In genomic region chr2:54670485-54671009, GRCh38 we compare ENCODE assay signal across 15 cellular contexts. TPM values are rescaled to one million over a fixed set of nuclear protein-coding genes. Genes with fewer than 3 reads are reported as not detected.
A peak's percentile ranks its signal among the peaks of the same experiment; 100 is the strongest.
DNase-seq lines count a peak whose midpoint lies in the region; TF ChIP-seq lines count a peak whose summit lies in the region.
"Had no signal": no experiment of that assay in that cellular context is flagged by ENCODE, and none has a peak within 500 bp of the region (broad histone marks: within the 10 kb centered on the region; RNA-seq: fewer than 3 reads in every experiment).

No MANE protein-coding gene starts in this region.

- H3K4me3 Mint-ChIP-seq in endothelial cell (ENCODE audit: unreplicated experiment): peak overlapping the region; percentile 84
- no peak overlapping the region for H3K4me3 Mint-ChIP-seq in nephron
- H3K4me3 Mint-ChIP-seq: activated CD8-positive, alpha-beta T cell treated with anti-CD3 and anti-CD28 coated beads, Interleukin-2, amount 10 ng/mL, durations not matched to agents 7 days and 5 days; CD8-positive, alpha-beta T cell; immature natural killer cell had no signal

- H3K4me1 Mint-ChIP-seq in endothelial cell (ENCODE audit: unreplicated experiment) (peaks cover 58% of the 10 kb centered on the region), nephron (peaks cover 32% of the 10 kb centered on the region)

- H3K9me3 Mint-ChIP-seq in endothelial cell (ENCODE audit: unreplicated experiment): no peaks in the 10 kb centered on the region
- H3K9me3 Mint-ChIP-seq in nephron: no peaks in the 10 kb centered on the region
- H3K9me3 Mint-ChIP-seq: CD8-positive, alpha-beta T cell; immature natural killer cell had no signal

- H3K27me3 Mint-ChIP-seq in endothelial cell (ENCODE audit: unreplicated experiment): peaks cover 43% of the 10 kb centered on the region
- no peaks in the 10 kb centered on the region for H3K27me3 Mint-ChIP-seq in nephron (ENCODE audit: low read depth)

- H3K9me3 ChIP-seq in SK-N-MC (ENCODE audit: low read depth, low read length) (no peaks in the 10 kb centered on the region), tibial artery (no peaks in the 10 kb centered on the region)

- peak overlapping the region; percentile 96 for H3K27ac ChIP-seq in SK-N-MC
- peak overlapping the region; percentile 49 to 56 for H3K27ac ChIP-seq in tibial artery

- H3K9ac ChIP-seq in SK-N-MC (ENCODE audit: insufficient read length): no peak overlapping the region

- H3K4me3 ChIP-seq in SK-N-MC (no peak overlapping the region), tibial artery (no peak overlapping the region)
- H3K4me3 ChIP-seq: skin epidermis had no signal

- TF ChIP-seq CTCF in endothelial cell (IDR thresholded peaks at IDR 0.05; ENCODE audit: unreplicated experiment) (no peak), nephron (IDR thresholded peaks at IDR 0.05; ENCODE audit: unreplicated experiment in 3 of 3) (no peak), tibial artery (IDR thresholded peaks at IDR 0.05) (no peak)

- H3K36me3 Mint-ChIP-seq in endothelial cell (ENCODE audit: low read depth, unreplicated experiment) (peaks cover 68% of the 10 kb centered on the region), nephron (ENCODE audit: low read depth) (peaks cover 76% of the 10 kb centered on the region)

- H3K27me3 ChIP-seq in tibial artery: no peaks in the 10 kb centered on the region

- H3K4me1 ChIP-seq in tibial artery: peaks cover 0 to 54% (median 36%) of the 10 kb centered on the region in 4 donors

- intact Hi-C loops in tibial artery (cut with DNase I; ENCODE audit: low total_unique reads): no loop called here

- DNase-seq in SK-N-MC (ENCODE audit: low read depth, low spot score) (no peak), endothelial cell (ENCODE audit: low spot score) (no peak), tibial artery (no peak), HCEC 1CT (no peak), putamen (ENCODE audit: low spot score) (no peak), NCI-H524 treated with DMSO at 0.1 percent for 48 hours (lab: John Stamatoyannopoulos, UW) (no peak)
- DNase-seq: activated CD8-positive, alpha-beta T cell treated with anti-CD3 and anti-CD28 coated beads, Interleukin-2, amount 10 ng/mL, durations not matched to agents 7 days and 5 days; activated effector memory CD4-positive, alpha-beta T cell treated with Interleukin-2 at 50 U/mL for 16 hours; CD8-positive, alpha-beta T cell; effector CD4-positive, alpha-beta T cell; immature natural killer cell; NCI-H1930; NCI-H526 had no signal

- H3K36me3 ChIP-seq in SK-N-MC (ENCODE audit: insufficient read depth, low read length) (peaks cover 9% of the 10 kb centered on the region; the same call in 1 of the 2 replicates), tibial artery (peaks cover 17 to 34% (median 28%) of the 10 kb centered on the region in 3 donors)

- peak overlapping the region; percentile 68 for H3K27ac Mint-ChIP-seq in endothelial cell (ENCODE audit: unreplicated experiment)
- peak overlapping the region; percentile 22 to 55 (median 25) for H3K27ac Mint-ChIP-seq in nephron
- H3K27ac Mint-ChIP-seq: activated CD8-positive, alpha-beta T cell treated with anti-CD3 and anti-CD28 coated beads, Interleukin-2, amount 10 ng/mL, durations not matched to agents 7 days and 5 days had no signal

RNA-seq across cellular contexts. Expression of gene EML6, which starts 52.9 kb away (rescaled TPM):
- 0.90 TPM for total RNA-seq in endothelial cell (ENCODE audit: unreplicated experiment)
